Comparison of ENCODE assay signal across 8 cellular contexts in the genomic region with DNA sequence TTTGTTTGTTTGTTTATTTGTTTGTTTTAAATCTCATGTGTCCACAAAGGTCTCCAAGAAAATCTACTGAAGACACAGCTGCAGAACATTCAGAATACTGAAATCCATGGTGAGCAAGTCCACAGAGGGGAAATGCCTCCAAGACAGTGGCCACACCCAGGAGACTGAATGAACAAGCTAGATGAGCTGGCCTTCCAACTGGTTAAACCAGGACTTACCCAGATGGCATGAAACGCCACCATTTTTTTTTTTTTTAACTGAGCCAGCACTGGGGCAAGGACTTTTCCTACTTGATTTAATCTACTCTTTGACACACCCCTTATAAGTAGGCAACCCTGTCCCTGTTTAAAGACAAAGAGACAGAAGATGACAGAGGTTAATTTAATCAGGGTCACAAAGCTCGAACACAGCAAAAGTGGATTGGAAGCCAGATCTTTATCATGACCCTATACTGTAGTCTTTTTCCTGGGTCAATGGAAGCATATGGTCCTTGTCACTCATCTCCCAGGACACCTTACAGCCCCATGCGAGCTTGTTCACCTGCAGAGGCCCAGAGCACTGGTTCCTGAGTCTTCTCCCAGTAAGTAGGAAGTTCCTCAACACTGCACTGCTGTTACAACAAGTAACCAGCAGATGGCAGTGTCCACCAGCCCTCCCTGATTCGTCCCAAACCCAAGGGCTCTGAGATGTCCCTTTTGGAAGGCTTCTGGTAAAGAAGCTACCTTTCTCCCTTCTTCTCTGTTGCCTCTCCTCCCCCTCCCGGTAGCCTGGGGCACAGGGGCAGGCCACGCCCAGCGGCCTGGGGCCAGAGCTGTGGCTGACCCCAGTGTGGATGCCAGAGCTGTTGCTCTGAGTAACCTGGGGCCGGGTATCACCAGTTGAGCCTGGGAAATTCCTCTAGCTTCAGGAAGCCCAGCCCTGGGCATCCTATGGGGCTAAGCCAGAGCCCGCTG. TPM values are rescaled to one million over a fixed set of nuclear protein-coding genes. Genes with fewer than 3 reads are reported as not detected.
DNase-seq lines count a peak whose midpoint lies in the region; ATAC-seq, FAIRE-seq and TF ChIP-seq lines count a peak whose summit lies in the region.

No MANE protein-coding gene starts in this region.

- TF ChIP-seq CTCF in foreskin fibroblast (IDR thresholded peaks at IDR 0.05; ENCODE audit: low read depth, low read length) (peak; percentile 97), omental fat pad (IDR thresholded peaks at IDR 0.05) (peak in 2 of 3 donors; percentile 33 to 64)

- DNase-seq in DMS79 (lab: John Stamatoyannopoulos, UW) (peak; percentile 33), HTR-8/SVneo (ENCODE audit: insufficient read length, low spot score) (peak; percentile 88), RPMI7951 (ENCODE audit: low read depth) (peak; percentile 69), foreskin fibroblast (peak; percentile 68 to 88), omental fat pad (ENCODE audit: low spot score) (no peak), ureter (ENCODE audit: low spot score) (peak; percentile 79)
- DNase-seq in activated T-helper 2 cell treated with anti-CD3 and anti-CD28 coated beads, Interferon-gamma antibody, Interleukin-2, Interleukin-4, amounts not matched to agents 10 μg/mL and 5 μg/mL and 100 μg/mL, durations not matched to agents 14 hours and 24 hours and 36 hours (ENCODE audit: low spot score): peak; percentile 55

- no peak overlapping the region for H3K4me3 ChIP-seq in foreskin fibroblast (ENCODE audit: low read depth in 1 of 2, low read length in 2 of 2)

- peaks cover 66% of the 10 kb centered on the region for H3K27me3 Mint-ChIP-seq in activated T-helper 2 cell treated with anti-CD3 and anti-CD28 coated beads, Interferon-gamma antibody, Interleukin-2, Interleukin-4, amounts not matched to agents 10 μg/mL and 5 μg/mL and 100 μg/mL, durations not matched to agents 14 hours and 24 hours and 36 hours (ENCODE audit: low read depth)

- no peaks in the 10 kb centered on the region for H3K9me3 Mint-ChIP-seq in activated T-helper 2 cell treated with anti-CD3 and anti-CD28 coated beads, Interferon-gamma antibody, Interleukin-2, Interleukin-4, amounts not matched to agents 10 μg/mL and 5 μg/mL and 100 μg/mL, durations not matched to agents 14 hours and 24 hours and 36 hours

- intact Hi-C loops in activated T-helper 2 cell treated with anti-CD3 and anti-CD28 coated beads, Interferon-gamma antibody, Interleukin-2, Interleukin-4, amounts not matched to agents 10 μg/mL and 5 μg/mL and 100 μg/mL, durations not matched to agents 14 hours and 24 hours and 36 hours (cut with micrococcal nuclease): loop anchor here (1.0 to 10.0 kb wide), 3 partner anchors 302 to 656 kb away; no protein-coding TSS in a partner anchor

- ATAC-seq in GM21360 (IDR thresholded peaks at IDR 0.05; ENCODE audit: unreplicated experiment) (peak; percentile 43), omental fat pad (ENCODE audit: low FRiP score) (no peak)

- H3K36me3 Mint-ChIP-seq in activated T-helper 2 cell treated with anti-CD3 and anti-CD28 coated beads, Interferon-gamma antibody, Interleukin-2, Interleukin-4, amounts not matched to agents 10 μg/mL and 5 μg/mL and 100 μg/mL, durations not matched to agents 14 hours and 24 hours and 36 hours (ENCODE audit: low read depth): no peaks in the 10 kb centered on the region

- H3K4me3 Mint-ChIP-seq in activated T-helper 2 cell treated with anti-CD3 and anti-CD28 coated beads, Interferon-gamma antibody, Interleukin-2, Interleukin-4, amounts not matched to agents 10 μg/mL and 5 μg/mL and 100 μg/mL, durations not matched to agents 14 hours and 24 hours and 36 hours (ENCODE audit: low read depth): no peak overlapping the region

- peak; percentile 82 for FAIRE-seq in HTR-8/SVneo (lab: Jason Lieb, UNC)

- H3K4me1 Mint-ChIP-seq in activated T-helper 2 cell treated with anti-CD3 and anti-CD28 coated beads, Interferon-gamma antibody, Interleukin-2, Interleukin-4, amounts not matched to agents 10 μg/mL and 5 μg/mL and 100 μg/mL, durations not matched to agents 14 hours and 24 hours and 36 hours (ENCODE audit: low read depth): no peaks in the 10 kb centered on the region

- H3K27ac Mint-ChIP-seq in activated T-helper 2 cell treated with anti-CD3 and anti-CD28 coated beads, Interferon-gamma antibody, Interleukin-2, Interleukin-4, amounts not matched to agents 10 μg/mL and 5 μg/mL and 100 μg/mL, durations not matched to agents 14 hours and 24 hours and 36 hours: no peak overlapping the region

RNA-seq across cellular contexts. Expression of gene GDF7, which starts 5.6 kb away (rescaled TPM):
- not detected in 2 replicates for total RNA-seq in RPMI7951 (2014; rRNA removed; shearing (Covaris generic))
- total RNA-seq in activated T-helper 2 cell treated with anti-CD3 and anti-CD28 coated beads, Interferon-gamma antibody, Interleukin-2, Interleukin-4, amounts not matched to agents 10 μg/mL and 5 μg/mL and 100 μg/mL, durations not matched to agents 14 hours and 24 hours and 36 hours: 0.05 and 0.11 TPM in 2 replicates
- total RNA-seq in omental fat pad: 1 to 10 TPM in 1 of 4 donors, under 1 TPM in 3; 0.12 to 1.1 (median 0.25) TPM
- total RNA-seq in ureter: 11.0 TPM

RNA-seq across cellular contexts. Expression of gene HS1BP3, which starts 10.4 kb away (rescaled TPM):
- total RNA-seq in RPMI7951 (2014; rRNA removed; shearing (Covaris generic)): 13.9 and 15.9 TPM in 2 replicates
- 11.5 and 11.9 TPM in 2 replicates for total RNA-seq in activated T-helper 2 cell treated with anti-CD3 and anti-CD28 coated beads, Interferon-gamma antibody, Interleukin-2, Interleukin-4, amounts not matched to agents 10 μg/mL and 5 μg/mL and 100 μg/mL, durations not matched to agents 14 hours and 24 hours and 36 hours
- total RNA-seq in omental fat pad: 10 to 100 TPM; 17.7 to 30.3 (median 22.8) TPM
- total RNA-seq in ureter: 37.9 TPM
